1 cellular context compared by ENCODE assay signal in the genomic region with DNA sequence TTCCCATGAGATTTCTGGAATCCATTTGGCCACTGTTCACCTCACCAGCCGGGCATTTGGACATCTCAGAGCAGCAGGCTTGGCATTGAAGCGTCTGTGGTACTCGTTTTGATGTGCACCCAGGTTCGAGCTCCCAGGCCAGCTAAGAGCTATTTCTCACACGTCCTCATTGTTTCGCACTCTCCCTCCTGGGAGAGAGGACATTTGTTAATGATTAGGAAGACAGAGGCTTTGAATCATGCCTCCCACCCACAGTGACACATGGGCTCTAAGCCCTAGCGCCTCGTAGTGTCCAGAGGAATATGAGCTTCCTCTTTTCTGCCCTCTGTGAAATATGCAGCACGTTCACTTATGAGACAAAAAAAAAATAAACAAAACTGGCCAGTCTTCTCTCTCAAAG.
TF ChIP-seq lines count a peak whose summit lies in the region.

No MANE protein-coding gene starts in this region.

TF ChIP-seq in GM12878, 131 proteins besides CTCF, POLR2A, EP300 and RAD21 (continued from another document):
- TF ChIP-seq, protein P1, sequence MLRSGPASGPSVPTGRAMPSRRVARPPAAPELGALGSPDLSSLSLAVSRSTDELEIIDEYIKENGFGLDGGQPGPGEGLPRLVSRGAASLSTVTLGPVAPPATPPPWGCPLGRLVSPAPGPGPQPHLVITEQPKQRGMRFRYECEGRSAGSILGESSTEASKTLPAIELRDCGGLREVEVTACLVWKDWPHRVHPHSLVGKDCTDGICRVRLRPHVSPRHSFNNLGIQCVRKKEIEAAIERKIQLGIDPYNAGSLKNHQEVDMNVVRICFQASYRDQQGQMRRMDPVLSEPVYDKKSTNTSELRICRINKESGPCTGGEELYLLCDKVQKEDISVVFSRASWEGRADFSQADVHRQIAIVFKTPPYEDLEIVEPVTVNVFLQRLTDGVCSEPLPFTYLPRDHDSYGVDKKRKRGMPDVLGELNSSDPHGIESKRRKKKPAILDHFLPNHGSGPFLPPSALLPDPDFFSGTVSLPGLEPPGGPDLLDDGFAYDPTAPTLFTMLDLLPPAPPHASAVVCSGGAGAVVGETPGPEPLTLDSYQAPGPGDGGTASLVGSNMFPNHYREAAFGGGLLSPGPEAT (IDR thresholded peaks at IDR 0.05; ENCODE audit: low read depth) = 0 out of 2 replicates have a peak, but pooled peaks have one; percentile 20
- TF ChIP-seq SUPT20H (IDR thresholded peaks at IDR 0.05; ENCODE audit: borderline replicate concordance, control insufficient read depth, low read depth, low read length) (no peak), WRNIP1 (IDR thresholded peaks at IDR 0.05; ENCODE audit: borderline replicate concordance, low read depth, low read length) (no peak), IKZF1 (conservative IDR thresholded peaks at IDR 0.05) (peak; percentile 19; the same call in 1 of the 2 replicates), BHLHE40 (IDR thresholded peaks at IDR 0.05; ENCODE audit: borderline replicate concordance in 1 of 2, low read depth in 2 of 2, low read length in 1 of 2) (peak; percentile 74 to 76; a peak in 3 of 4 replicates), SPI1 (IDR thresholded peaks at IDR 0.05; ENCODE audit: borderline replicate concordance, insufficient read depth, low read depth, low read length) (peak; percentile 33; the same call in 1 of the 2 replicates), IKZF2 (IDR thresholded peaks at IDR 0.05) (peak in 1 of 2 experiments; percentile 17; a peak in 2 of 4 replicates)
- TF ChIP-seq, protein P2, sequence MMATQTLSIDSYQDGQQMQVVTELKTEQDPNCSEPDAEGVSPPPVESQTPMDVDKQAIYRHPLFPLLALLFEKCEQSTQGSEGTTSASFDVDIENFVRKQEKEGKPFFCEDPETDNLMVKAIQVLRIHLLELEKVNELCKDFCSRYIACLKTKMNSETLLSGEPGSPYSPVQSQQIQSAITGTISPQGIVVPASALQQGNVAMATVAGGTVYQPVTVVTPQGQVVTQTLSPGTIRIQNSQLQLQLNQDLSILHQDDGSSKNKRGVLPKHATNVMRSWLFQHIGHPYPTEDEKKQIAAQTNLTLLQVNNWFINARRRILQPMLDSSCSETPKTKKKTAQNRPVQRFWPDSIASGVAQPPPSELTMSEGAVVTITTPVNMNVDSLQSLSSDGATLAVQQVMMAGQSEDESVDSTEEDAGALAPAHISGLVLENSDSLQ (IDR thresholded peaks at IDR 0.05) = no peak
